Comparison of ENCODE assay signal across 12 cellular contexts in the genomic region with DNA sequence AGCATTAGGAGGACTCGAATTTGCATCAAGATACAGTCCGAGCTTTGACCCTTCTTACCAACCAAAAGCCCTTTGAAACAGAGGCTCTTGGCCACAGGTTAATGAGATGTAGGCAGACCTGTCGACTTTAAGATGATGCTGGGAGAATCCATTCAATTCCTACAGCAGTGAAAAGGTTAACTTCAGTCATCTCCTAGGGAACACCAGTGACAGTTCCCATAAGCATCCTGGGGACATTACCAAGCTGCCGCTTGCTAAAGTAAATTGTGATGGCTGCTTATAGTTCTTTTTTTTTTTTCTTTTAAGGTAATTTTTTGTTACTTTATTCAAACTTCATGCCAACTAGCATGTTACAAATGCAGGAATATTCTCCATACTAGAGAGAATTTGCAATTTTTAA.
"Had no signal": no experiment of that assay in that cellular context is flagged by ENCODE, and none has a peak within 500 bp of the region (broad histone marks: within the 10 kb centered on the region; RNA-seq: fewer than 3 reads in every experiment).

No MANE protein-coding gene starts in this region.

- H3K27me3 Mint-ChIP-seq: activated naive CD8-positive, alpha-beta T cell treated with anti-CD3 and anti-CD28 coated beads, Interleukin-2, amount 50 U/mL, for 24 hours; natural killer cell treated with Interleukin-12 subunit alpha and Interleukin-12 subunit beta and Interleukin-15 and Interleukin-18, amount 100 ng/mL, for 72 hours had no signal

- H3K9me3 Mint-ChIP-seq: activated naive CD8-positive, alpha-beta T cell treated with anti-CD3 and anti-CD28 coated beads, Interleukin-2, amount 50 U/mL, for 24 hours had no signal

- H3K36me3 Mint-ChIP-seq: natural killer cell treated with Interleukin-12 subunit alpha and Interleukin-12 subunit beta and Interleukin-15 and Interleukin-18, amount 100 ng/mL, for 72 hours had no signal

- DNase-seq: activated CD4-positive, alpha-beta T cell treated with anti-CD3 and anti-CD28 coated beads for 48 hours; activated naive CD4-positive, alpha-beta T cell treated with Interleukin-2 at 50 U/mL for 16 hours; activated naive CD8-positive, alpha-beta T cell treated with anti-CD3 and anti-CD28 coated beads, Interleukin-2, amount 50 U/mL, for 24 hours; foreskin melanocyte; head of caudate nucleus; left lung; ovary; stimulated activated CD4-positive, alpha-beta T cell treated with anti-CD3 and anti-CD28 coated beads, Interleukin-12 subunit alpha, Interleukin-12 subunit beta, amount 100 ng/mL, for 4 hours; stimulated activated naive CD4-positive, alpha-beta T cell treated with Interleukin-2 at 50 U/mL for 16 hours; upper lobe of left lung had no signal

- H3K4me1 Mint-ChIP-seq: activated naive CD8-positive, alpha-beta T cell treated with anti-CD3 and anti-CD28 coated beads, Interleukin-2, amount 50 U/mL, for 24 hours; WTC11 had no signal

- H3K27ac Mint-ChIP-seq: activated naive CD8-positive, alpha-beta T cell treated with anti-CD3 and anti-CD28 coated beads, Interleukin-2, amount 50 U/mL, for 24 hours; natural killer cell treated with Interleukin-12 subunit alpha and Interleukin-12 subunit beta and Interleukin-15 and Interleukin-18, amount 100 ng/mL, for 72 hours; WTC11 had no signal

- ATAC-seq: activated naive CD8-positive, alpha-beta T cell treated with anti-CD3 and anti-CD28 coated beads, Interleukin-2, amount 50 U/mL, for 24 hours; left lung; natural killer cell treated with Interleukin-12 subunit alpha and Interleukin-12 subunit beta and Interleukin-15 and Interleukin-18, amount 100 ng/mL, for 72 hours; WTC11 had no signal

- H3K4me3 Mint-ChIP-seq: activated naive CD8-positive, alpha-beta T cell treated with anti-CD3 and anti-CD28 coated beads, Interleukin-2, amount 50 U/mL, for 24 hours; natural killer cell treated with Interleukin-12 subunit alpha and Interleukin-12 subunit beta and Interleukin-15 and Interleukin-18, amount 100 ng/mL, for 72 hours; WTC11 had no signal
